12 cellular contexts compared by ENCODE assay signal in genomic region chr3:71168043-71168720, GRCh38.
DNase-seq lines count a peak whose midpoint lies in the region; ATAC-seq, FAIRE-seq and TF ChIP-seq lines count a peak whose summit lies in the region.
"Had no signal": no experiment of that assay in that cellular context is flagged by ENCODE, and none has a peak within 500 bp of the region (broad histone marks: within the 10 kb centered on the region; RNA-seq: fewer than 3 reads in every experiment).

No MANE protein-coding gene starts in this region.

- no peaks in the 10 kb centered on the region for H3K27me3 ChIP-seq in HepG2 (ENCODE audit: control insufficient read depth in 1 of 2, insufficient read depth in 2 of 2, low read length in 2 of 2)
- no peaks in the 10 kb centered on the region for H3K27me3 ChIP-seq in right lobe of liver
- H3K27me3 ChIP-seq in muscle layer of duodenum (ENCODE audit: low read depth, low read length), result no peaks in the 10 kb centered on the region
- H3K27me3 ChIP-seq: ovary, SJSA1 had no signal

- no peaks in the 10 kb centered on the region for H4K20me1 ChIP-seq in HepG2 (ENCODE audit: insufficient read depth, low read length)

- H3K27ac ChIP-seq in HepG2 (ENCODE audit: extremely low read length, insufficient read depth, low read length) (peak overlapping the region; percentile 34), right lobe of liver (no peak overlapping the region), muscle layer of duodenum (ENCODE audit: low read length) (peak overlapping the region; percentile 50)
- H3K27ac ChIP-seq: SJSA1 had no signal

- no TSS peak for BruUV-seq in HepG2 (replicated peaks; lab: Mats Ljungman, UMichigan)

- intact Hi-C loops in HepG2 (cut with micrococcal nuclease; ENCODE audit: unreplicated experiment), result loop anchor here (5.0 kb wide), 1 partner anchor 39 kb away; no protein-coding TSS in a partner anchor
- intact Hi-C loops in right lobe of liver (cut with DNase I), result no loop called here

- no peak overlapping the region for H3K9ac ChIP-seq in HepG2 (ENCODE audit: insufficient read depth, low read depth, low read length)

- POLR2A ChIA-PET in HepG2 (lab: Yijun Ruan, JAX), result interaction anchor here (1.0 kb wide), 1 partner anchor 40 kb away, joined by 3 read pairs; no protein-coding TSS in a partner anchor

- TF ChIP-seq CTCF in HepG2 (CRISPR knock-in tag; IDR thresholded peaks at IDR 0.05) (no peak), right lobe of liver (IDR thresholded peaks at IDR 0.05) (no peak), choroid plexus epithelial cell (conservative IDR thresholded peaks at IDR 0.05; ENCODE audit: low read depth, low read length) (no peak)

- no peaks in the 10 kb centered on the region for H3K79me2 ChIP-seq in HepG2 (ENCODE audit: insufficient read depth, low read length)

- no peak overlapping the region for H3K4me2 ChIP-seq in HepG2 (ENCODE audit: low read depth, low read length)

- DNase-seq in HepG2 (ENCODE audit: low spot score) (no peak), right lobe of liver (no peak), choroid plexus epithelial cell (ENCODE audit: low read depth) (peak; percentile 78), NCI-H1436 treated with DMSO at 0.1 percent for 48 hours (lab: John Stamatoyannopoulos, UW) (no peak), HuH-7 (ENCODE audit: low spot score) (no peak), hypothalamus (lab: John Stamatoyannopoulos, UW) (no peak)

- H2AFZ ChIP-seq in HepG2 (ENCODE audit: low read length), result no peak overlapping the region

- TF ChIP-seq POLR2A in HepG2 (IDR thresholded peaks at IDR 0.05; ENCODE audit: insufficient read depth in 1 of 2, low read depth in 2 of 2, low read length in 2 of 2) (no peak), right lobe of liver (IDR thresholded peaks at IDR 0.05) (no peak)

- H3K36me3 ChIP-seq in HepG2 (replicated peaks in 1 of 2; ENCODE audit: control insufficient read depth in 1 of 2, insufficient read depth in 2 of 2, low read length in 2 of 2) (peaks cover 3 to 24% of the 10 kb centered on the region in 2 experiments; a peak in 4 of 5 replicates), right lobe of liver (no peaks in the 10 kb centered on the region), muscle layer of duodenum (ENCODE audit: control insufficient read depth in 1 of 2, insufficient read depth in 2 of 2, low read length in 2 of 2) (peaks cover 0 to 21% of the 10 kb centered on the region in 2 donors)
- H3K36me3 ChIP-seq: ovary, SJSA1 had no signal

- H3K4me3 ChIP-seq in HepG2 (replicated peaks in 1 of 3; ENCODE audit: insufficient read depth in 1 of 3, low read depth in 2 of 3, low read length in 3 of 3), result no peak overlapping the region
- no peak overlapping the region for H3K4me3 ChIP-seq in right lobe of liver
- no peak overlapping the region for H3K4me3 ChIP-seq in choroid plexus epithelial cell (ENCODE audit: low read depth, low read length)
- no peak overlapping the region for H3K4me3 ChIP-seq in muscle layer of duodenum (ENCODE audit: low read depth in 1 of 2, low read length in 2 of 2)
- H3K4me3 ChIP-seq: ovary, SJSA1 had no signal

- CTCF ChIA-PET in HepG2 (lab: Yijun Ruan, JAX; ENCODE audit: low intra/inter-chr PET ratio, low total read pairs), result no interaction called here

- TF ChIP-seq EP300 in HepG2 (IDR thresholded peaks at IDR 0.05; ENCODE audit: low read depth in 2 of 2, low read length in 2 of 2), result no peak
- TF ChIP-seq EP300 in HepG2 (CRISPR knock-in tag; IDR thresholded peaks at IDR 0.05; ENCODE audit: borderline replicate concordance), result no peak

- no peak for TF ChIP-seq RAD21 in HepG2 (CRISPR knock-in tag; IDR thresholded peaks at IDR 0.05)

- in situ Hi-C loops in HepG2 (cut with HindIII; ENCODE audit: extremely low pct_ligation_motif_present, low pct_unique_long_range_greater_than_20kb), result no loop called here

- FAIRE-seq in HepG2 (lab: Jason Lieb, UNC), result no peak
- FAIRE-seq: urothelium cell line had no signal

- H3K9me3 ChIP-seq in HepG2 (ENCODE audit: low read length), result no peaks in the 10 kb centered on the region
- H3K9me3 ChIP-seq in right lobe of liver, result no peaks in the 10 kb centered on the region
- H3K9me3 ChIP-seq in muscle layer of duodenum (ENCODE audit: control insufficient read depth in 1 of 2, low read length in 2 of 2), result no peaks in the 10 kb centered on the region
- H3K9me3 ChIP-seq: ovary, SJSA1 had no signal

- WGBS in HepG2 (ENCODE audit: low lambda C conversion rate), result 97% methylated on average over 7 of the region's 7 CpGs
- 88% methylated on average over 7 of the region's 7 CpGs for WGBS in right lobe of liver (ENCODE audit: insufficient coverage, low coverage, low lambda C conversion rate, missing lambda C conversion rate)

- peaks cover 56% of the 10 kb centered on the region for H3K4me1 ChIP-seq in HepG2 (ENCODE audit: insufficient read depth, low read length)
- peaks cover 0 to 35% (median 7%) of the 10 kb centered on the region in 4 donors for H3K4me1 ChIP-seq in right lobe of liver
- H3K4me1 ChIP-seq in muscle layer of duodenum (ENCODE audit: control insufficient read depth in 1 of 2, insufficient read depth in 2 of 2, low read length in 2 of 2), result peaks cover 0 to 5% of the 10 kb centered on the region in 2 donors

- ATAC-seq in HepG2 (no peak), right lobe of liver (no peak), HG02884 (IDR thresholded peaks at IDR 0.05; ENCODE audit: unreplicated experiment) (no peak)
- ATAC-seq: esophagus mucosa had no signal

TF ChIP-seq in HepG2, 621 proteins besides CTCF, POLR2A, EP300 and RAD21:
- TF ChIP-seq KLF11 (CRISPR knock-in tag; IDR thresholded peaks at IDR 0.05) (no peak), CEBPB (IDR thresholded peaks at IDR 0.05; ENCODE audit: borderline replicate concordance, low read depth, low read length) (peak; percentile 57; the same call in 1 of the 2 replicates)

Comparison
In these comparisons a context has a peak if more than half of its experiments do, and no peak if none do; other contexts are left out.
1. H3K27ac ChIP-seq: peak in HepG2 (single experiment) and muscle layer of duodenum (single experiment); none in right lobe of liver (0 of 3).